Comparison of ENCODE assay signal across 12 cellular contexts in genomic region chr10:78264361-78264760, GRCh38.
"Had no signal": no experiment of that assay in that cellular context is flagged by ENCODE, and none has a peak within 500 bp of the region (broad histone marks: within the 10 kb centered on the region; RNA-seq: fewer than 3 reads in every experiment).

No MANE protein-coding gene starts in this region.

- H3K36me3 ChIP-seq: upper lobe of right lung had no signal

- H3K4me1 ChIP-seq: upper lobe of right lung had no signal

- DNase-seq: activated CD4-positive, alpha-beta memory T cell treated with anti-CD3 and anti-CD28 coated beads, Interleukin-2, amount 10 ng/mL, durations not matched to agents 7 days and 5 days; activated CD8-positive, alpha-beta memory T cell treated with anti-CD3 and anti-CD28 coated beads, Interleukin-2, amount 50 U/mL, for 4 hours; activated naive CD8-positive, alpha-beta T cell treated with anti-CD3 and anti-CD28 coated beads, Interleukin-2, amount 10 ng/mL, durations not matched to agents 7 days and 5 days; activated T-cell treated with anti-CD3 and anti-CD28 coated beads, Interleukin-2, amount 50 U/mL, for 72 hours; endodermal cell; erythroblast; glutamatergic neuron; T-cell had no signal

- H3K27ac Mint-ChIP-seq: activated CD4-positive, alpha-beta memory T cell treated with anti-CD3 and anti-CD28 coated beads, Interleukin-2, amount 10 ng/mL, durations not matched to agents 7 days and 5 days; activated naive CD8-positive, alpha-beta T cell treated with anti-CD3 and anti-CD28 coated beads, Interleukin-2, amount 10 ng/mL, durations not matched to agents 7 days and 5 days; activated T-cell treated with anti-CD3 and anti-CD28 coated beads, Interleukin-2, amount 50 U/mL, for 72 hours; endodermal cell; natural killer cell treated with Interleukin-12 subunit alpha and Interleukin-12 subunit beta and Interleukin-15 and Interleukin-18, amount 100 ng/mL, for 72 hours; T-cell had no signal

- H3K9me3 ChIP-seq: upper lobe of right lung had no signal

- H3K27me3 ChIP-seq: upper lobe of right lung had no signal

- H3K4me1 Mint-ChIP-seq: activated CD4-positive, alpha-beta memory T cell treated with anti-CD3 and anti-CD28 coated beads, Interleukin-2, amount 10 ng/mL, durations not matched to agents 7 days and 5 days; activated naive CD8-positive, alpha-beta T cell treated with anti-CD3 and anti-CD28 coated beads, Interleukin-2, amount 10 ng/mL, durations not matched to agents 7 days and 5 days; central memory CD8-positive, alpha-beta T cell; T-cell had no signal

- H3K36me3 Mint-ChIP-seq: activated naive CD8-positive, alpha-beta T cell treated with anti-CD3 and anti-CD28 coated beads, Interleukin-2, amount 10 ng/mL, durations not matched to agents 7 days and 5 days; natural killer cell treated with Interleukin-12 subunit alpha and Interleukin-12 subunit beta and Interleukin-15 and Interleukin-18, amount 100 ng/mL, for 72 hours; T-cell had no signal

- H3K4me3 ChIP-seq: SK-N-MC, upper lobe of right lung had no signal

- H3K9me3 Mint-ChIP-seq: activated CD4-positive, alpha-beta memory T cell treated with anti-CD3 and anti-CD28 coated beads, Interleukin-2, amount 10 ng/mL, durations not matched to agents 7 days and 5 days; activated T-cell treated with anti-CD3 and anti-CD28 coated beads, Interleukin-2, amount 50 U/mL, for 72 hours; central memory CD8-positive, alpha-beta T cell; natural killer cell treated with Interleukin-12 subunit alpha and Interleukin-12 subunit beta and Interleukin-15 and Interleukin-18, amount 100 ng/mL, for 72 hours; T-cell had no signal

- H3K4me3 Mint-ChIP-seq: activated CD4-positive, alpha-beta memory T cell treated with anti-CD3 and anti-CD28 coated beads, Interleukin-2, amount 10 ng/mL, durations not matched to agents 7 days and 5 days; activated naive CD8-positive, alpha-beta T cell treated with anti-CD3 and anti-CD28 coated beads, Interleukin-2, amount 10 ng/mL, durations not matched to agents 7 days and 5 days; activated T-cell treated with anti-CD3 and anti-CD28 coated beads, Interleukin-2, amount 50 U/mL, for 72 hours; central memory CD8-positive, alpha-beta T cell; endodermal cell; natural killer cell treated with Interleukin-12 subunit alpha and Interleukin-12 subunit beta and Interleukin-15 and Interleukin-18, amount 100 ng/mL, for 72 hours; T-cell had no signal

- ATAC-seq: activated T-cell treated with anti-CD3 and anti-CD28 coated beads, Interleukin-2, amount 50 U/mL, for 72 hours; natural killer cell treated with Interleukin-12 subunit alpha and Interleukin-12 subunit beta and Interleukin-15 and Interleukin-18, amount 100 ng/mL, for 72 hours; T-cell; upper lobe of right lung had no signal
